15 cellular contexts compared by ENCODE assay signal in genomic region chr7:34227525-34227924, GRCh38.
A peak's percentile ranks its signal among the peaks of the same experiment; 100 is the strongest.
DNase-seq lines count a peak whose midpoint lies in the region; ATAC-seq lines count a peak whose summit lies in the region.
"Had no signal": no experiment of that assay in that cellular context is flagged by ENCODE, and none has a peak within 500 bp of the region (broad histone marks: within the 10 kb centered on the region; RNA-seq: fewer than 3 reads in every experiment).

No MANE protein-coding gene starts in this region.

- no peak overlapping the region for H3K27ac Mint-ChIP-seq in activated T-cell treated with anti-CD3 and anti-CD28 coated beads, Interleukin-2, amount 50 U/mL, for 72 hours
- H3K27ac Mint-ChIP-seq: CD14-positive monocyte; CD4-positive, alpha-beta memory T cell; GM23338 had no signal

- no peak overlapping the region for H3K9ac ChIP-seq in BLaER1

- H3K27me3 Mint-ChIP-seq in activated T-cell treated with anti-CD3 and anti-CD28 coated beads, Interleukin-2, amount 50 U/mL, for 72 hours (ENCODE audit: low read depth): no peaks in the 10 kb centered on the region
- H3K27me3 Mint-ChIP-seq: CD4-positive, alpha-beta memory T cell had no signal

- H3K36me3 ChIP-seq in BLaER1: no peaks in the 10 kb centered on the region
- H3K36me3 ChIP-seq: BE2C had no signal

- peaks cover 21% of the 10 kb centered on the region for H3K4me1 ChIP-seq in BLaER1
- H3K4me1 ChIP-seq: BE2C had no signal

- H3K9me3 Mint-ChIP-seq in activated T-cell treated with anti-CD3 and anti-CD28 coated beads, Interleukin-2, amount 50 U/mL, for 72 hours: peaks cover 4 to 5% of the 10 kb centered on the region in 2 donors

- no peaks in the 10 kb centered on the region for H4K20me1 ChIP-seq in BLaER1

- no peaks in the 10 kb centered on the region for H3K36me3 Mint-ChIP-seq in activated T-cell treated with anti-CD3 and anti-CD28 coated beads, Interleukin-2, amount 50 U/mL, for 72 hours (ENCODE audit: insufficient read depth in 2 of 2)
- H3K36me3 Mint-ChIP-seq: CD14-positive monocyte; CD4-positive, alpha-beta memory T cell had no signal

- no peak overlapping the region for H3K27ac ChIP-seq in BLaER1

- no peak overlapping the region for H3K4me3 ChIP-seq in BLaER1
- H3K4me3 ChIP-seq: GM23338 had no signal

- H3K4me2 ChIP-seq in BLaER1: peak overlapping the region; percentile 67
- H3K4me2 ChIP-seq: GM23338 had no signal

- peaks cover 9% of the 10 kb centered on the region for H3K9me3 ChIP-seq in BLaER1
- H3K9me3 ChIP-seq: BE2C had no signal

- no peak for ATAC-seq in activated T-cell treated with anti-CD3 and anti-CD28 coated beads, Interleukin-2, amount 50 U/mL, for 72 hours (replicated peaks in 1 of 2)
- ATAC-seq: GM23338 had no signal

- H3K27me3 ChIP-seq in BLaER1: no peaks in the 10 kb centered on the region
- H3K27me3 ChIP-seq: BE2C had no signal

- DNase-seq in dermis blood vessel endothelial cell (peak; percentile 1), glomerular endothelial cell (ENCODE audit: extremely low read depth, low read depth, low spot score) (peak; percentile 22), GDM1 (lab: John Stamatoyannopoulos, UW) (no peak), NCI-H146 treated with DMSO at 0.1 percent for 48 hours (lab: John Stamatoyannopoulos, UW; ENCODE audit: unreplicated experiment) (no peak)
- no peak for DNase-seq in activated T-cell treated with anti-CD3 and anti-CD28 coated beads, Interleukin-2, amount 50 U/mL, for 72 hours
- DNase-seq: ACHN; BE2C; CD4-positive, alpha-beta memory T cell; DMS153; DMS79; GF-D8; HCEC 1CT had no signal

- no peak overlapping the region for H3K4me3 Mint-ChIP-seq in activated T-cell treated with anti-CD3 and anti-CD28 coated beads, Interleukin-2, amount 50 U/mL, for 72 hours
- H3K4me3 Mint-ChIP-seq: CD14-positive monocyte; CD4-positive, alpha-beta memory T cell; GM23338 had no signal

- H3K4me1 Mint-ChIP-seq in activated T-cell treated with anti-CD3 and anti-CD28 coated beads, Interleukin-2, amount 50 U/mL, for 72 hours (ENCODE audit: low read depth): no peaks in the 10 kb centered on the region
- H3K4me1 Mint-ChIP-seq: CD14-positive monocyte; CD4-positive, alpha-beta memory T cell had no signal

Comparison
In these comparisons a context has a peak if more than half of its experiments do, and no peak if none do; other contexts are left out.
1. DNase-seq: peak in dermis blood vessel endothelial cell (single experiment) and glomerular endothelial cell (single experiment); none in activated T-cell treated with anti-CD3 and anti-CD28 coated beads, Interleukin-2, amount 50 U/mL, for 72 hours (0 of 2), GDM1 (single experiment) and NCI-H146 treated with DMSO at 0.1 percent for 48 hours (single experiment).